ENCODE assay signal across 1 cellular context in genomic region chr7:66920769-66921395, GRCh38.
TF ChIP-seq lines count a peak whose summit lies in the region.

TMEM248 (plus strand) TSS chr7:66921225; CDS start chr7:66941866, 20,641 bp downstream.

TF ChIP-seq in HepG2, 621 proteins besides CTCF, POLR2A, EP300 and RAD21 (continued from another document and continues in another):
- TF ChIP-seq ZNF574 (CRISPR knock-in tag; IDR thresholded peaks at IDR 0.05) (peak; percentile 92), BCLAF1 (IDR thresholded peaks at IDR 0.05) (no peak), ZNF275 (CRISPR knock-in tag; IDR thresholded peaks at IDR 0.05; ENCODE audit: borderline replicate concordance) (no peak; the same call in 1 of the 2 replicates), ZNF883 (CRISPR knock-in tag; IDR thresholded peaks at IDR 0.05; ENCODE audit: not compliant biosample characterization) (peak; percentile 93), ZNF251 (CRISPR knock-in tag; IDR thresholded peaks at IDR 0.05) (peak; percentile 78; the same call in 1 of the 2 replicates), ZKSCAN8 (CRISPR knock-in tag; IDR thresholded peaks at IDR 0.05; ENCODE audit: borderline replicate concordance) (peak; percentile 44; the same call in 1 of the 2 replicates), NFKB2 (CRISPR knock-in tag; IDR thresholded peaks at IDR 0.05; ENCODE audit: borderline replicate concordance) (peak; percentile 86; the same call in 1 of the 2 replicates), PBX2 (CRISPR knock-in tag; IDR thresholded peaks at IDR 0.05) (no peak), LCORL (IDR thresholded peaks at IDR 0.05) (no peak), LCORL (CRISPR knock-in tag; IDR thresholded peaks at IDR 0.05) (peak; percentile 64; the same call in 1 of the 2 replicates), NR0B2 (CRISPR knock-in tag; IDR thresholded peaks at IDR 0.05) (peak; percentile 96), NR2F1 (CRISPR knock-in tag; IDR thresholded peaks at IDR 0.05) (peak; percentile 73 to 88), NR2F6 (IDR thresholded peaks at IDR 0.05) (peak; percentile 83), NR2F6 (CRISPR knock-in tag; IDR thresholded peaks at IDR 0.05) (peak; percentile 94), GPN1 (CRISPR knock-in tag; IDR thresholded peaks at IDR 0.05; ENCODE audit: borderline replicate concordance) (no peak; the same call in 1 of the 2 replicates), ZBTB25 (CRISPR knock-in tag; IDR thresholded peaks at IDR 0.05) (peak; percentile 73; the same call in 1 of the 2 replicates), ZNF839 (CRISPR knock-in tag; IDR thresholded peaks at IDR 0.05; ENCODE audit: borderline replicate concordance) (peak; percentile 91; the same call in 1 of the 2 replicates), ETS1 (CRISPR knock-in tag; IDR thresholded peaks at IDR 0.05) (no peak), YY1 (IDR thresholded peaks at IDR 0.05; ENCODE audit: insufficient read depth, insufficient replicate concordance, low read depth, low read length) (peak; percentile 80), CSRNP1 (CRISPR knock-in tag; IDR thresholded peaks at IDR 0.05) (peak; percentile 81; the same call in 1 of the 2 replicates), ZNF563 (CRISPR knock-in tag; IDR thresholded peaks at IDR 0.05) (peak; percentile 60; the same call in 1 of the 2 replicates), ZNF576 (CRISPR knock-in tag; IDR thresholded peaks at IDR 0.05) (no peak), HNF4A (CRISPR knock-in tag; IDR thresholded peaks at IDR 0.05) (no peak), ZNF510 (CRISPR knock-in tag; IDR thresholded peaks at IDR 0.05; ENCODE audit: low read depth) (peak; percentile 75; the same call in 1 of the 2 replicates), PCBP2 (optimal IDR thresholded peaks at IDR 0.05; ENCODE audit: low read depth, low read length, poor library complexity, severe bottlenecking) (no peak), CAMTA2 (CRISPR knock-in tag; IDR thresholded peaks at IDR 0.05; ENCODE audit: borderline replicate concordance) (peak; percentile 86; the same call in 1 of the 2 replicates), ZNF891 (CRISPR knock-in tag; IDR thresholded peaks at IDR 0.05) (peak; percentile 92), HOXA7 (CRISPR knock-in tag; IDR thresholded peaks at IDR 0.05) (0 out of 2 replicates have a peak, but pooled peaks have one; percentile 68), SOX13 (IDR thresholded peaks at IDR 0.05) (no peak), SOX13 (CRISPR knock-in tag; conservative IDR thresholded peaks at IDR 0.05 in 1 of 2, IDR thresholded peaks at IDR 0.05 in 1 of 2) (peak in 1 of 2 experiments; percentile 43; a peak in 1 of 4 replicates), ZNF589 (CRISPR knock-in tag; conservative IDR thresholded peaks at IDR 0.05) (peak; percentile 96), CEBPG (CRISPR knock-in tag; IDR thresholded peaks at IDR 0.05) (peak; percentile 28; the same call in 1 of the 2 replicates), ZNF713 (CRISPR knock-in tag; IDR thresholded peaks at IDR 0.05) (no peak), PAF1 (CRISPR knock-in tag; IDR thresholded peaks at IDR 0.05) (no peak), MXD1 (CRISPR knock-in tag; IDR thresholded peaks at IDR 0.05) (peak; percentile 89), NFKBIZ (CRISPR knock-in tag; IDR thresholded peaks at IDR 0.05) (peak; percentile 70; the same call in 1 of the 2 replicates), TAF1 (CRISPR knock-in tag; IDR thresholded peaks at IDR 0.05) (peak; percentile 79; the same call in 1 of the 2 replicates), RNF2 (conservative IDR thresholded peaks at IDR 0.05; ENCODE audit: low read depth) (peak; percentile 82), MAZ (IDR thresholded peaks at IDR 0.05; ENCODE audit: borderline replicate concordance, low read depth, low read length) (no peak), MAZ (CRISPR knock-in tag; IDR thresholded peaks at IDR 0.05; ENCODE audit: low read depth) (no peak), POLR2AphosphoS2 (IDR thresholded peaks at IDR 0.05; ENCODE audit: low read depth, low read length) (no peak), FOXM1 (CRISPR knock-in tag; IDR thresholded peaks at IDR 0.05) (peak; percentile 18; the same call in 1 of the 2 replicates), ZUFSP (CRISPR knock-in tag; IDR thresholded peaks at IDR 0.05; ENCODE audit: borderline replicate concordance) (no peak), ZNF138 (CRISPR knock-in tag; IDR thresholded peaks at IDR 0.05; ENCODE audit: low read depth) (0 out of 2 replicates have a peak, but pooled peaks have one; percentile 46), ZNF605 (CRISPR knock-in tag; IDR thresholded peaks at IDR 0.05) (peak; percentile 93), ZNF468 (CRISPR knock-in tag; IDR thresholded peaks at IDR 0.05) (peak; percentile 97; the same call in 1 of the 2 replicates), THAP8 (CRISPR knock-in tag; IDR thresholded peaks at IDR 0.05; ENCODE audit: borderline replicate concordance) (0 out of 2 replicates have a peak, but pooled peaks have one; percentile 85), THYN1 (CRISPR knock-in tag; IDR thresholded peaks at IDR 0.05; ENCODE audit: borderline replicate concordance, low read depth) (no peak), DPF2 (CRISPR knock-in tag; IDR thresholded peaks at IDR 0.05; ENCODE audit: borderline replicate concordance, low read depth) (peak; percentile 33; the same call in 1 of the 2 replicates)
